20 cellular contexts compared by ENCODE assay signal in genomic region chr16:52318259-52319008, GRCh38.
DNase-seq lines count a peak whose midpoint lies in the region; ATAC-seq, FAIRE-seq and TF ChIP-seq lines count a peak whose summit lies in the region.
"Had no signal": no experiment of that assay in that cellular context is flagged by ENCODE, and none has a peak within 500 bp of the region (broad histone marks: within the 10 kb centered on the region; RNA-seq: fewer than 3 reads in every experiment).

No MANE protein-coding gene starts in this region.

- DNase-seq in DMS79 (lab: John Stamatoyannopoulos, UW) (peak; percentile 51), NCI-H146 treated with DMSO at 0.1 percent for 48 hours (lab: John Stamatoyannopoulos, UW; ENCODE audit: unreplicated experiment) (peak; percentile 91), NCI-H748 (lab: John Stamatoyannopoulos, UW; ENCODE audit: unreplicated experiment) (peak; percentile 96), progenitor cell of endocrine pancreas (ENCODE audit: low spot score, unreplicated experiment) (no peak), medulla oblongata (ENCODE audit: extremely low spot score) (no peak)
- no peak for DNase-seq in stimulated activated CD8-positive, alpha-beta memory T cell treated with anti-CD3 and anti-CD28 coated beads, Interleukin-4, amount 100 ng/mL, for 48 hours
- DNase-seq: activated CD4-positive, alpha-beta T cell treated with anti-CD3 and anti-CD28 coated beads, Interleukin-2, amount 50 U/mL, for 48 hours; activated T-cell treated with anti-CD3 and anti-CD28 coated beads for 4 hours; HFFc6; hippocampal formation; psoas muscle; stimulated activated CD4-positive, alpha-beta T cell treated with anti-CD3 and anti-CD28 coated beads, Interleukin-4, amount 100 ng/mL, for 4 hours; WERI-Rb-1 had no signal

- ATAC-seq in GM19397 (IDR thresholded peaks at IDR 0.05; ENCODE audit: unreplicated experiment): no peak
- ATAC-seq: psoas muscle had no signal

- FAIRE-seq in islet of Langerhans (lab: Jason Lieb, UNC): peak; percentile 41
- FAIRE-seq: endometrium, GM12891 had no signal

- no peaks in the 10 kb centered on the region for H3K36me3 Mint-ChIP-seq in progenitor cell of endocrine pancreas (ENCODE audit: insufficient read depth)
- H3K36me3 Mint-ChIP-seq: activated naive CD4-positive, alpha-beta T cell treated with anti-CD3 and anti-CD28 coated beads, Interleukin-2, amount 50 U/mL, for 24 hours; mesothelial cell of epicardium had no signal

- H3K4me1 Mint-ChIP-seq in progenitor cell of endocrine pancreas (ENCODE audit: low read depth): no peaks in the 10 kb centered on the region
- H3K4me1 Mint-ChIP-seq: activated naive CD4-positive, alpha-beta T cell treated with anti-CD3 and anti-CD28 coated beads, Interleukin-2, amount 50 U/mL, for 24 hours; mesothelial cell of epicardium had no signal

- no peak overlapping the region for H3K27ac Mint-ChIP-seq in progenitor cell of endocrine pancreas
- H3K27ac Mint-ChIP-seq: activated naive CD4-positive, alpha-beta T cell treated with anti-CD3 and anti-CD28 coated beads, Interleukin-2, amount 50 U/mL, for 24 hours; HFFc6; mesothelial cell of epicardium; T-helper 1 cell treated with Interleukin-12 subunit alpha and Interleukin-12 subunit beta and Interleukin-4 antibody, amounts not matched to agents 30 μg/mL and 1 μg/mL, for 36 hours had no signal

- peaks cover 3% of the 10 kb centered on the region for H3K9me3 Mint-ChIP-seq in progenitor cell of endocrine pancreas (ENCODE audit: low read depth)

- no peaks in the 10 kb centered on the region for H3K27me3 Mint-ChIP-seq in progenitor cell of endocrine pancreas
- H3K27me3 Mint-ChIP-seq: activated naive CD4-positive, alpha-beta T cell treated with anti-CD3 and anti-CD28 coated beads, Interleukin-2, amount 50 U/mL, for 24 hours had no signal

- TF ChIP-seq CTCF in progenitor cell of endocrine pancreas (IDR thresholded peaks at IDR 0.05; ENCODE audit: unreplicated experiment): no peak

- no peak overlapping the region for H3K4me3 Mint-ChIP-seq in progenitor cell of endocrine pancreas (ENCODE audit: low read depth)
- H3K4me3 Mint-ChIP-seq: activated naive CD4-positive, alpha-beta T cell treated with anti-CD3 and anti-CD28 coated beads, Interleukin-2, amount 50 U/mL, for 24 hours; HFFc6; mesothelial cell of epicardium; T-helper 1 cell treated with Interleukin-12 subunit alpha and Interleukin-12 subunit beta and Interleukin-4 antibody, amounts not matched to agents 30 μg/mL and 1 μg/mL, for 36 hours had no signal

Comparison
In these comparisons a context has a peak if more than half of its experiments do, and no peak if none do; other contexts are left out.
1. DNase-seq: peak in DMS79 (single experiment), NCI-H146 treated with DMSO at 0.1 percent for 48 hours (single experiment) and NCI-H748 (single experiment); none in progenitor cell of endocrine pancreas (single experiment), stimulated activated CD8-positive, alpha-beta memory T cell treated with anti-CD3 and anti-CD28 coated beads, Interleukin-4, amount 100 ng/mL, for 48 hours (single experiment) and medulla oblongata (single experiment).